In the genomic region with DNA sequence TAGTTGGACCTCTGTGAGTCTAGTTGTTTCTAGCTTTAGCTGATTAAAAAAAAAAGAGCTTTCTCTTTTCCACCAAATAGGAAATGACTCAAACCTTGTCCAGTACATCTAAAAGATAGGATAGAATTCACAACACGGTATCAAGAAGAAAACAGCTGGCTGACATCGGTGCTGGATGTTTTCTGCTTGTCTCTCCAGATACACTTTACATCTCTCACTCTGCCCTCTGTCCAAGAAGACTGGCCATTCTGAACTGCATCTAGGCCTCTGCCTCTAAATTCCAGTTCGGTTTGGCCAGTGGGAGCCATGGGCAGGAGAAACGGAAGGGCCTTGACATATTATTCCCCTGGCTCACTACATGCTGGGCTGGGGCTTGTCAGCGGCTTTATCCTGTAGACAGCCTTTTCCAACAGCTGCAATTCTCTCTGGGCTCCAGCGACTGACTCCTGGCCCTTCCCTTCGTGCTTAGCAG, we compare ENCODE assay signal across 1 cellular context.
TF ChIP-seq lines count a peak whose summit lies in the region.

No MANE protein-coding gene starts in this region.

TF ChIP-seq in endothelial cell of umbilical vein, 7 proteins besides CTCF, POLR2A, EP300 and RAD21 (continued from another document):
- TF ChIP-seq GATA2 (IDR thresholded peaks at IDR 0.05; ENCODE audit: insufficient read depth, insufficient read length, low read depth, low read length), result peak; percentile 80
- peak; percentile 74 for TF ChIP-seq FOS (IDR thresholded peaks at IDR 0.05; ENCODE audit: borderline replicate concordance, insufficient read depth, low read length)
- TF ChIP-seq MYC (IDR thresholded peaks at IDR 0.05; ENCODE audit: low read depth, low read length), result no peak
